In the genomic region with DNA sequence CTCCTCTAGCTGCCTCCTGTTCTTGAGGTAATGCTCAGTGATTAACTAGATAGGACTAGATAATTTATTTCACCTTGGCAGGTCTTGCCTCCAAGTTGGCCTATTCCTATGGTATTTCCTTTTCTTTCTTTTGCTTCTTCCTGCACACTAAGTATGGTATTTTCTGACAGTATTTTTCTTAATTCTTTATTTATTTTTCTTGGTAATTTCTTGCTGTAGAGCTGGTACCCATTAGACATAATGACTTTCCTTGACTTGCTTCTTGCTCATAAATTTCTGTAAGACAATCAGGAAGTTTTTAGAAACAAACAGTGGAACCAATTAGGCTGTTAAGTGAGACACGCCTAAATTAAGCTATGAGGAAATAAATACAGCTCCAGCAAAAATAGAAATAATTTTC, we compare ENCODE assay signal across 1 cellular context.
TF ChIP-seq lines count a peak whose summit lies in the region.

No MANE protein-coding gene starts in this region.

TF ChIP-seq in SK-N-SH treated with all-trans-retinoic acid at 6 μM for 48 hours, 23 proteins besides CTCF, POLR2A, EP300 and RAD21 (continued from another document):
- TF ChIP-seq CREB5 (CRISPR knock-in tag; IDR thresholded peaks at IDR 0.05; ENCODE audit: low read depth) (no peak), CSDC2 (CRISPR knock-in tag; IDR thresholded peaks at IDR 0.05) (no peak), BACH2 (CRISPR knock-in tag; IDR thresholded peaks at IDR 0.05; ENCODE audit: borderline replicate concordance) (no peak), ZC3H10 (CRISPR knock-in tag; IDR thresholded peaks at IDR 0.05) (no peak), POU6F1 (CRISPR knock-in tag; IDR thresholded peaks at IDR 0.05; ENCODE audit: borderline replicate concordance, low read depth) (no peak), ZNF8 (CRISPR knock-in tag; IDR thresholded peaks at IDR 0.05) (no peak), ZFP3 (CRISPR knock-in tag; IDR thresholded peaks at IDR 0.05) (no peak), TOX (CRISPR knock-in tag; IDR thresholded peaks at IDR 0.05; ENCODE audit: borderline replicate concordance) (no peak), PATZ1 (CRISPR knock-in tag; IDR thresholded peaks at IDR 0.05; ENCODE audit: borderline replicate concordance) (no peak), ESRRG (CRISPR knock-in tag; IDR thresholded peaks at IDR 0.05) (no peak), ZNF70 (CRISPR knock-in tag; IDR thresholded peaks at IDR 0.05) (no peak)
- TF ChIP-seq, protein P1, sequence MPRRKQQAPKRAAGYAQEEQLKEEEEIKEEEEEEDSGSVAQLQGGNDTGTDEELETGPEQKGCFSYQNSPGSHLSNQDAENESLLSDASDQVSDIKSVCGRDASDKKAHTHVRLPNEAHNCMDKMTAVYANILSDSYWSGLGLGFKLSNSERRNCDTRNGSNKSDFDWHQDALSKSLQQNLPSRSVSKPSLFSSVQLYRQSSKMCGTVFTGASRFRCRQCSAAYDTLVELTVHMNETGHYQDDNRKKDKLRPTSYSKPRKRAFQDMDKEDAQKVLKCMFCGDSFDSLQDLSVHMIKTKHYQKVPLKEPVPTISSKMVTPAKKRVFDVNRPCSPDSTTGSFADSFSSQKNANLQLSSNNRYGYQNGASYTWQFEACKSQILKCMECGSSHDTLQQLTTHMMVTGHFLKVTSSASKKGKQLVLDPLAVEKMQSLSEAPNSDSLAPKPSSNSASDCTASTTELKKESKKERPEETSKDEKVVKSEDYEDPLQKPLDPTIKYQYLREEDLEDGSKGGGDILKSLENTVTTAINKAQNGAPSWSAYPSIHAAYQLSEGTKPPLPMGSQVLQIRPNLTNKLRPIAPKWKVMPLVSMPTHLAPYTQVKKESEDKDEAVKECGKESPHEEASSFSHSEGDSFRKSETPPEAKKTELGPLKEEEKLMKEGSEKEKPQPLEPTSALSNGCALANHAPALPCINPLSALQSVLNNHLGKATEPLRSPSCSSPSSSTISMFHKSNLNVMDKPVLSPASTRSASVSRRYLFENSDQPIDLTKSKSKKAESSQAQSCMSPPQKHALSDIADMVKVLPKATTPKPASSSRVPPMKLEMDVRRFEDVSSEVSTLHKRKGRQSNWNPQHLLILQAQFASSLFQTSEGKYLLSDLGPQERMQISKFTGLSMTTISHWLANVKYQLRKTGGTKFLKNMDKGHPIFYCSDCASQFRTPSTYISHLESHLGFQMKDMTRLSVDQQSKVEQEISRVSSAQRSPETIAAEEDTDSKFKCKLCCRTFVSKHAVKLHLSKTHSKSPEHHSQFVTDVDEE (CRISPR knock-in tag; IDR thresholded peaks at IDR 0.05), result no peak
TF ChIP-seq in SK-N-SH treated with all-trans-retinoic acid at 6 μM for 48 hours: peak in this region for 0.
